9 cellular contexts compared by ENCODE assay signal in genomic region chr10:104406715-104407517, GRCh38. TPM values are rescaled to one million over a fixed set of nuclear protein-coding genes. Genes with fewer than 3 reads are reported as not detected.
DNase-seq lines count a peak whose midpoint lies in the region; ATAC-seq and TF ChIP-seq lines count a peak whose summit lies in the region.
"Had no signal": no experiment of that assay in that cellular context is flagged by ENCODE, and none has a peak within 500 bp of the region (broad histone marks: within the 10 kb centered on the region; RNA-seq: fewer than 3 reads in every experiment).

No MANE protein-coding gene starts in this region.

- no peaks in the 10 kb centered on the region for H4K20me1 ChIP-seq in DND-41 (ENCODE audit: insufficient read depth, low read length)

- TF ChIP-seq CTCF in DND-41 (IDR thresholded peaks at IDR 0.05; ENCODE audit: borderline replicate concordance, extremely low read depth, low read length, poor library complexity, severe bottlenecking) = peak; percentile 54
- TF ChIP-seq CTCF in VCaP (conservative IDR thresholded peaks at IDR 0.05) = peak; percentile 85

- H3K4me3 ChIP-seq in DND-41 (ENCODE audit: low read depth in 1 of 2, low read length in 2 of 2) (no peak overlapping the region), aorta (ENCODE audit: low read length in 2 of 2) (no peak overlapping the region)

- no peak overlapping the region for H3K9ac ChIP-seq in DND-41 (ENCODE audit: low read depth, low read length)

- no peaks in the 10 kb centered on the region for H3K36me3 ChIP-seq in DND-41 (ENCODE audit: insufficient read depth, low read length)
- H3K36me3 ChIP-seq in aorta (ENCODE audit: control insufficient read depth in 1 of 2, insufficient read depth in 2 of 2, low read length in 1 of 2) = no peaks in the 10 kb centered on the region

- H3K4me2 ChIP-seq in DND-41 (ENCODE audit: insufficient read depth, low read length) = no peak overlapping the region

- WGBS in aorta, 2 donors = 32 to 38% methylated on average over 7 of the region's 7 CpGs

- intact Hi-C loops in aorta (cut with DNase I) = loop anchor here (1.0 to 10.0 kb wide), 3 partner anchors 173 to 518 kb away; no protein-coding TSS in a partner anchor

- H3K79me2 ChIP-seq in DND-41 (ENCODE audit: insufficient read depth, low read length) = no peaks in the 10 kb centered on the region

- H3K27me3 ChIP-seq in DND-41 (ENCODE audit: insufficient read depth, low read length, poor library complexity) (peaks cover 3% of the 10 kb centered on the region), aorta (ENCODE audit: control insufficient read depth in 1 of 2, insufficient read depth in 2 of 2, low read length in 1 of 2) (no peaks in the 10 kb centered on the region)

- DNase-seq in DND-41 (no peak), kidney tubule cell (ENCODE audit: low spot score) (peak; percentile 61), aorta (no peak), activated gamma-delta T cell treated with Interleukin-2 at 50 U/mL for 16 hours (no peak)
- no peak for DNase-seq in activated CD4-positive, alpha-beta T cell treated with anti-CD3 and anti-CD28 coated beads for 4 hours
- DNase-seq in activated CD4-positive, alpha-beta T cell treated with anti-CD3 and anti-CD28 coated beads for 1 hour = no peak
- DNase-seq: left cardiac atrium had no signal

- no peak overlapping the region for H2AFZ ChIP-seq in DND-41 (ENCODE audit: low read depth, low read length)

- H3K27ac ChIP-seq in DND-41 (ENCODE audit: low read length) (no peak overlapping the region), VCaP (no peak overlapping the region), aorta (ENCODE audit: low read depth in 1 of 2, low read length in 2 of 2) (no peak overlapping the region)

- ATAC-seq in DND-41 (ENCODE audit: insufficient read depth, low read depth) (no peak), HG03442 (IDR thresholded peaks at IDR 0.05; ENCODE audit: unreplicated experiment) (peak; percentile 57), aorta (ENCODE audit: low FRiP score) (no peak)

- no peaks in the 10 kb centered on the region for H3K9me3 ChIP-seq in DND-41 (ENCODE audit: insufficient read depth, low read length, severe bottlenecking)
- no peaks in the 10 kb centered on the region for H3K9me3 ChIP-seq in aorta (ENCODE audit: control insufficient read depth, low read length)

- H3K4me1 ChIP-seq in DND-41 (ENCODE audit: insufficient read depth, low read length) = no peaks in the 10 kb centered on the region
- no peaks in the 10 kb centered on the region for H3K4me1 ChIP-seq in aorta (ENCODE audit: control insufficient read depth in 1 of 2, insufficient read depth in 2 of 2, low read length in 2 of 2)

RNA-seq across cellular contexts. Expression of gene CFAP58, which starts 53.3 kb away (rescaled TPM):
- total RNA-seq in aorta = 1 to 10 TPM; 1.1 to 1.3 TPM
- under 1 TPM; 0.38 to 0.67 TPM for polyA plus RNA-seq in aorta
